Comparison of ENCODE assay signal across 1 cellular context in genomic region chr3:51974963-51975856, GRCh38.
TF ChIP-seq lines count a peak whose summit lies in the region.

TSS of gene ABHD14A (plus strand) at chr3:51975064. CDS start at chr3:51975136, 72 bp downstream.

TF ChIP-seq in GM12878, 131 proteins besides CTCF, POLR2A, EP300 and RAD21 (continued from another document and continues in another):
- TF ChIP-seq ZBTB40 (IDR thresholded peaks at IDR 0.05; ENCODE audit: borderline replicate concordance) (no peak), CHD2 (IDR thresholded peaks at IDR 0.05; ENCODE audit: borderline replicate concordance, low read depth, low read length) (no peak), EZH2 (IDR thresholded peaks at IDR 0.05; ENCODE audit: borderline replicate concordance, control insufficient read depth, low read depth, low read length) (no peak), HDGF (IDR thresholded peaks at IDR 0.05) (peak; percentile 94), ZNF384 (IDR thresholded peaks at IDR 0.05; ENCODE audit: borderline replicate concordance, low read depth, low read length) (no peak), ZNF274 (IDR thresholded peaks at IDR 0.05; ENCODE audit: insufficient read depth, insufficient read length) (no peak), PML (IDR thresholded peaks at IDR 0.05; ENCODE audit: low read length) (no peak), E4F1 (IDR thresholded peaks at IDR 0.05; ENCODE audit: borderline replicate concordance, partially characterized antibody) (no peak), HDAC6 (IDR thresholded peaks at IDR 0.05; ENCODE audit: unreplicated experiment) (no peak), SKIL (IDR thresholded peaks at IDR 0.05; ENCODE audit: low read depth, poor library complexity, severe bottlenecking) (no peak), POLR2AphosphoS2 (IDR thresholded peaks at IDR 0.05; ENCODE audit: low read depth, low read length) (no peak), USF1 (IDR thresholded peaks at IDR 0.05; ENCODE audit: borderline replicate concordance, extremely low read length, insufficient read depth, low read depth, low read length) (no peak), IRF4 (IDR thresholded peaks at IDR 0.05; ENCODE audit: low read depth, low read length) (no peak), REST (IDR thresholded peaks at IDR 0.05; ENCODE audit: low read depth, low read length) (no peak), PKNOX1 (IDR thresholded peaks at IDR 0.05) (no peak), NR2C1 (IDR thresholded peaks at IDR 0.05) (no peak), ESRRA (IDR thresholded peaks at IDR 0.05; ENCODE audit: low read length) (no peak), STAT3 (IDR thresholded peaks at IDR 0.05; ENCODE audit: low read depth, low read length) (no peak), YY1 (IDR thresholded peaks at IDR 0.05; ENCODE audit: low read depth, low read length) (peak; percentile 93), TCF7 (IDR thresholded peaks at IDR 0.05; ENCODE audit: borderline replicate concordance) (no peak), CREM (IDR thresholded peaks at IDR 0.05; ENCODE audit: low read depth) (no peak), POU2F2 (IDR thresholded peaks at IDR 0.05; ENCODE audit: borderline replicate concordance, low read depth, low read length) (no peak), HCFC1 (IDR thresholded peaks at IDR 0.05; ENCODE audit: low read length) (peak; percentile 34; the same call in 1 of the 2 replicates), CHD4 (IDR thresholded peaks at IDR 0.05) (no peak), E2F8 (IDR thresholded peaks at IDR 0.05; ENCODE audit: low read depth, partially characterized antibody) (no peak), EED (IDR thresholded peaks at IDR 0.05; ENCODE audit: low read depth) (no peak), ZNF622 (IDR thresholded peaks at IDR 0.05) (no peak), NFIC (IDR thresholded peaks at IDR 0.05; ENCODE audit: low read depth, low read length) (no peak), IRF5 (IDR thresholded peaks at IDR 0.05; ENCODE audit: borderline replicate concordance) (no peak), MTA3 (IDR thresholded peaks at IDR 0.05; ENCODE audit: borderline replicate concordance, low read length) (no peak), TBL1XR1 (IDR thresholded peaks at IDR 0.05; ENCODE audit: low read depth, low read length) (no peak), SIX5 (IDR thresholded peaks at IDR 0.05; ENCODE audit: low read depth, low read length, severe bottlenecking) (no peak), SMARCA5 (IDR thresholded peaks at IDR 0.05) (0 out of 2 replicates have a peak, but pooled peaks have one; percentile 64), RB1 (IDR thresholded peaks at IDR 0.05; ENCODE audit: borderline replicate concordance) (peak; percentile 47; the same call in 1 of the 2 replicates), BACH1 (IDR thresholded peaks at IDR 0.05; ENCODE audit: borderline replicate concordance) (peak; percentile 64; the same call in 1 of the 2 replicates), PAX5 (IDR thresholded peaks at IDR 0.05; ENCODE audit: borderline replicate concordance, low read depth, low read length) (no peak), CREB1 (IDR thresholded peaks at IDR 0.05; ENCODE audit: low read depth) (no peak), YBX1 (IDR thresholded peaks at IDR 0.05) (no peak), ETV6 (conservative IDR thresholded peaks at IDR 0.05 in 1 of 2, IDR thresholded peaks at IDR 0.05 in 1 of 2; ENCODE audit: borderline replicate concordance in 1 of 2, low read depth in 1 of 2) (no peak), BRCA1 (IDR thresholded peaks at IDR 0.05; ENCODE audit: low read depth, low read length) (no peak), MAX (IDR thresholded peaks at IDR 0.05; ENCODE audit: low read depth, low read length) (no peak), KDM1A (IDR thresholded peaks at IDR 0.05; ENCODE audit: borderline replicate concordance) (no peak), ELK1 (IDR thresholded peaks at IDR 0.05; ENCODE audit: low read depth, low read length) (no peak)
